Comparison of ENCODE assay signal across 20 cellular contexts in genomic region chr2:110731064-110731463, GRCh38. TPM values are rescaled to one million over a fixed set of nuclear protein-coding genes. Genes with fewer than 3 reads are reported as not detected.
A peak's percentile ranks its signal among the peaks of the same experiment; 100 is the strongest.
DNase-seq lines count a peak whose midpoint lies in the region; ATAC-seq, FAIRE-seq and TF ChIP-seq lines count a peak whose summit lies in the region.
"Had no signal": no experiment of that assay in that cellular context is flagged by ENCODE, and none has a peak within 500 bp of the region (broad histone marks: within the 10 kb centered on the region; RNA-seq: fewer than 3 reads in every experiment).

No MANE protein-coding gene starts in this region.

- DNase-seq in COLO668 (lab: John Stamatoyannopoulos, UW; ENCODE audit: unreplicated experiment) (peak; percentile 17), GM12878 (ENCODE audit: low read depth, low spot score) (no peak), HFFc6 (no peak), Peyer's patch (no peak), OCI-M1 (lab: John Stamatoyannopoulos, UW) (no peak)
- DNase-seq in Jurkat, Clone E6-1 (ENCODE audit: low read depth, low spot score) = peak; percentile 58
- no peak for DNase-seq in naive thymus-derived CD4-positive, alpha-beta T cell
- DNase-seq: activated CD4-positive, CD25-positive, alpha-beta regulatory T cell; caudate nucleus; esophagus squamous epithelium; GDM1; NCI-H1694 treated with DMSO at 0.1 percent for 48 hours; NCI-H446 treated with DMSO at 0.1 percent for 48 hours; SHP77; stimulated activated CD4-positive, alpha-beta T cell treated with anti-CD3 and anti-CD28 coated beads, Interleukin-4, amount 100 ng/mL, for 1 hour had no signal

- TF ChIP-seq RAD21 in GM12878 (IDR thresholded peaks at IDR 0.05; ENCODE audit: insufficient read depth, low read depth, low read length) = no peak

- TF ChIP-seq POLR2A in GM12878 (IDR thresholded peaks at IDR 0.05; ENCODE audit: low read depth, low read length) = no peak
- no peak for TF ChIP-seq POLR2A in Peyer's patch (IDR thresholded peaks at IDR 0.05)

- POLR2A ChIA-PET in GM12878 (lab: Charles Lee) = interaction anchor here (1.0 to 1.5 kb wide), 4 partner anchors 8 to 19 kb away, joined by 3 to 4 read pairs (median 3); no protein-coding TSS in a partner anchor
- POLR2A ChIA-PET in naive thymus-derived CD4-positive, alpha-beta T cell (lab: Charles Lee) = no interaction called here

- H4K20me1 ChIP-seq in GM12878 (ENCODE audit: control insufficient read depth, insufficient read depth) = no peaks in the 10 kb centered on the region

- peaks cover 5 to 19% of the 10 kb centered on the region in 2 experiments for H3K27me3 ChIP-seq in GM12878 (replicated peaks in 1 of 2; ENCODE audit: control insufficient read depth in 2 of 2, insufficient read depth in 2 of 2, low read length in 1 of 2)
- peaks cover 5 to 16% of the 10 kb centered on the region in 2 donors for H3K27me3 ChIP-seq in naive thymus-derived CD4-positive, alpha-beta T cell (ENCODE audit: control insufficient read depth in 2 of 2, insufficient read depth in 2 of 2, low read length in 2 of 2)
- peaks cover 0 to 23% of the 10 kb centered on the region in 2 donors for H3K27me3 ChIP-seq in Peyer's patch

- no peaks in the 10 kb centered on the region; the same call in 2 of the 3 replicates for H3K9me3 ChIP-seq in GM12878 (replicated peaks; ENCODE audit: control insufficient read depth, insufficient read depth, low read length)
- no peaks in the 10 kb centered on the region for H3K9me3 ChIP-seq in naive thymus-derived CD4-positive, alpha-beta T cell (ENCODE audit: control insufficient read depth in 2 of 3, low read length in 3 of 3)
- H3K9me3 ChIP-seq in Peyer's patch = no peaks in the 10 kb centered on the region
- H3K9me3 ChIP-seq: esophagus squamous epithelium, prostate gland had no signal

- 18% methylated on average over 5 of the region's 5 CpGs for WGBS in GM12878 (ENCODE audit: insufficient coverage, insufficient replicate concordance, low lambda C conversion rate, missing lambda C conversion rate)

- BruUV-seq in GM12878 (replicated peaks; lab: Mats Ljungman, UMichigan) = no TSS peak

- TF ChIP-seq CTCF in GM12878 (IDR thresholded peaks at IDR 0.05 in 2 of 3, conservative IDR thresholded peaks at IDR 0.05 in 1 of 3; ENCODE audit: control insufficient read depth in 2 of 3, extremely low read depth in 1 of 3, insufficient read depth in 1 of 3, low read depth in 3 of 3, low read length in 3 of 3) (no peak), HFFc6 (IDR thresholded peaks at IDR 0.05) (no peak), Peyer's patch (IDR thresholded peaks at IDR 0.05) (no peak)

- no peaks in the 10 kb centered on the region for H3K36me3 ChIP-seq in GM12878 (ENCODE audit: control insufficient read depth in 2 of 2, insufficient read depth in 2 of 2, low read length in 1 of 2)
- no peaks in the 10 kb centered on the region for H3K36me3 ChIP-seq in naive thymus-derived CD4-positive, alpha-beta T cell (ENCODE audit: control insufficient read depth in 2 of 3, insufficient read depth in 3 of 3, low read length in 3 of 3)
- no peaks in the 10 kb centered on the region for H3K36me3 ChIP-seq in Peyer's patch
- H3K36me3 ChIP-seq: esophagus squamous epithelium, prostate gland had no signal

- peak overlapping the region in 7 of 10 donors; percentile 1 to 80 (median 43) for H3K4me3 Mint-ChIP-seq in naive thymus-derived CD4-positive, alpha-beta T cell
- H3K4me3 Mint-ChIP-seq in HFFc6 = no peak overlapping the region

- CTCF ChIA-PET in GM12878 (lab: Yijun Ruan, JAX) = interaction anchor here (1.1 kb wide), 1 partner anchor 12 kb away, joined by 4 read pairs; no protein-coding TSS in a partner anchor
- CTCF ChIA-PET in naive thymus-derived CD4-positive, alpha-beta T cell (lab: Charles Lee) = no interaction called here

- H3K4me1 ChIP-seq in GM12878 (ENCODE audit: control insufficient read depth, insufficient read depth, low read length) (no peaks in the 10 kb centered on the region), Peyer's patch (peaks cover 0 to 13% (median 9%) of the 10 kb centered on the region in 4 donors)
- peaks cover 4 to 8% of the 10 kb centered on the region in 2 donors for H3K4me1 ChIP-seq in naive thymus-derived CD4-positive, alpha-beta T cell (ENCODE audit: control insufficient read depth in 2 of 2, insufficient read depth in 2 of 2, low read length in 2 of 2)
- H3K4me1 ChIP-seq: prostate gland had no signal

- in situ Hi-C loops in GM12878 (cut with MboI) = no loop called here

- peaks cover 10 to 23% (median 18%) of the 10 kb centered on the region in 7 donors for H3K4me1 Mint-ChIP-seq in naive thymus-derived CD4-positive, alpha-beta T cell
- H3K4me1 Mint-ChIP-seq in HFFc6 (ENCODE audit: low read depth) = no peaks in the 10 kb centered on the region

- H3K27ac ChIP-seq in GM12878 (ENCODE audit: control insufficient read depth, insufficient read depth) (no peak overlapping the region), Peyer's patch (no peak overlapping the region)
- no peak overlapping the region for H3K27ac ChIP-seq in naive thymus-derived CD4-positive, alpha-beta T cell (ENCODE audit: low read depth, low read length)
- H3K27ac ChIP-seq: esophagus squamous epithelium, prostate gland had no signal

- peak; percentile 31 for FAIRE-seq in GM12878 (lab: Jason Lieb, UNC)
- FAIRE-seq: GM12891 had no signal

- no peak overlapping the region; the same call in 1 of the 2 replicates for H3K4me2 ChIP-seq in GM12878 (ENCODE audit: control insufficient read depth, insufficient read depth)

- no peak overlapping the region for H3K9ac ChIP-seq in GM12878 (ENCODE audit: control insufficient read depth, insufficient read depth, low read length)

- no peak overlapping the region for H2AFZ ChIP-seq in GM12878 (ENCODE audit: control insufficient read depth, low read depth, low read length)

- H3K27me3 Mint-ChIP-seq in naive thymus-derived CD4-positive, alpha-beta T cell = peaks cover 48 to 92% (median 58%) of the 10 kb centered on the region in 5 donors
- peaks cover 68% of the 10 kb centered on the region for H3K27me3 Mint-ChIP-seq in HFFc6 (ENCODE audit: insufficient read depth)

- no peak overlapping the region for H3K4me3 ChIP-seq in Jurkat, Clone E6-1 (ENCODE audit: low read length)
- no peak overlapping the region for H3K4me3 ChIP-seq in GM12878
- H3K4me3 ChIP-seq in naive thymus-derived CD4-positive, alpha-beta T cell (ENCODE audit: low read length) = no peak overlapping the region
- no peak overlapping the region for H3K4me3 ChIP-seq in Peyer's patch
- H3K4me3 ChIP-seq: esophagus squamous epithelium, prostate gland had no signal

- intact Hi-C loops in GM12878 (cut with micrococcal nuclease; ENCODE audit: unreplicated experiment) = no loop called here
- intact Hi-C loops in naive thymus-derived CD4-positive, alpha-beta T cell (cut with micrococcal nuclease) = no loop called here

- RAD21 ChIA-PET in GM12878 (lab: Charles Lee; ENCODE audit: unreplicated experiment) = interaction anchor here (1.2 to 1.9 kb wide), 6 partner anchors 10 to 56 kb away, joined by 4 to 6 read pairs (median 4); partner anchors contain the start of gene BUB1

- TF ChIP-seq EP300 in GM12878 (IDR thresholded peaks at IDR 0.05; ENCODE audit: borderline replicate concordance in 1 of 2, control insufficient read depth in 1 of 2, low read depth in 2 of 2, low read length in 2 of 2) = no peak; a peak in 1 of 4 replicates

- peaks cover 0 to 7% (median 0%) of the 10 kb centered on the region in 5 donors for H3K36me3 Mint-ChIP-seq in naive thymus-derived CD4-positive, alpha-beta T cell
- H3K36me3 Mint-ChIP-seq in HFFc6 (ENCODE audit: low read depth) = peaks cover 7% of the 10 kb centered on the region

- SMC1A ChIA-PET in GM12878 (lab: Charles Lee; ENCODE audit: uncharacterized antibody, unreplicated experiment) = interaction anchor here (0.7 to 4.5 kb wide), 10 partner anchors 8 to 59 kb away, joined by 3 to 19 read pairs (median 3); no protein-coding TSS in a partner anchor

- H3K79me2 ChIP-seq in GM12878 (ENCODE audit: control insufficient read depth, insufficient read depth, low read length) = no peaks in the 10 kb centered on the region

- peaks cover 0 to 1% (median 0%) of the 10 kb centered on the region in 11 donors for H3K9me3 Mint-ChIP-seq in naive thymus-derived CD4-positive, alpha-beta T cell
- H3K9me3 Mint-ChIP-seq in HFFc6 = no peaks in the 10 kb centered on the region

- H3K27ac Mint-ChIP-seq in naive thymus-derived CD4-positive, alpha-beta T cell = no peak overlapping the region
- no peak overlapping the region for H3K27ac Mint-ChIP-seq in HFFc6

- ATAC-seq in GM12878 = peak; percentile 37
- no peak for ATAC-seq in naive thymus-derived CD4-positive, alpha-beta T cell

RNA-seq across cellular contexts. Expression of gene ACOXL, which starts 1.3 kb away (rescaled TPM):
- polyA plus RNA-seq in Jurkat, Clone E6-1 (2012; ENCODE audit: insufficient read depth, insufficient read length) = not detected
- 11.3 and 14.2 TPM in 2 replicates for total RNA-seq in GM12878 (2013; cell fraction: nucleolus; rRNA removed)
- total RNA-seq in GM12878 (2014; rRNA removed) (0.73 and 1.1 TPM in 2 replicates), GM12878 (2014; rRNA removed; fragmentation: Illumina TruSeq; extraction: Trizol) (0.78 and 1.2 TPM in 2 replicates), GM12878 (2021) (0.51 and 1.1 TPM in 2 replicates), Peyer's patch (not detected)
- polyA plus RNA-seq in GM12878 (2011; ENCODE audit: low read depth) = 0.45 TPM
- polyA plus RNA-seq in GM12878 (2011; rRNA removed) (0.78 and 0.79 TPM in 2 replicates), GM12878 (2014; fragmentation: Illumina TruSeq; extraction: Trizol) (0.65 and 0.71 TPM in 2 replicates), GM12878 (2014; fragmentation: Nextera tagmentation; extraction: Ambion mirVana) (under 1 TPM; 0.05 to 0.47 TPM), GM12878 (2014; rRNA removed) (0.90 and 1.3 TPM in 2 replicates), GM12878 (2016; fragmentation: Nextera tagmentation; extraction: Ambion mirVana) (under 1 TPM; 0.68 to 0.83 TPM)
- polyA plus RNA-seq in GM12878 (2011; cell fraction: cytosol; rRNA removed) = 0.67 and 0.92 TPM in 2 replicates
- 1.4 and 1.5 TPM in 2 replicates for polyA plus RNA-seq in GM12878 (2011; cell fraction: nucleus; rRNA removed)
- 0.95 and 1.8 TPM in 2 replicates for polyA plus RNA-seq in GM12878 (2012)
- polyA minus RNA-seq in GM12878 (2011; rRNA and poly(A)+ RNA removed) = 0.52 and 2.3 TPM in 2 replicates
- polyA minus RNA-seq in GM12878 (2011; cell fraction: cytosol; rRNA and poly(A)+ RNA removed) = not detected in 2 replicates
- polyA minus RNA-seq in GM12878 (2011; cell fraction: nucleus; rRNA and poly(A)+ RNA removed) = 0.97 and 1.6 TPM in 2 replicates
- under 1 TPM in 1 of 5 experiments, not detected in 4; 0.29 TPM for total RNA-seq in naive thymus-derived CD4-positive, alpha-beta T cell
- not detected for polyA plus RNA-seq in naive thymus-derived CD4-positive, alpha-beta T cell
- not detected for total RNA-seq in HFFc6 (2021; fragmentation: NEBNext Ultra II Directional; extraction: Animal tissue kit (Norgen Biotek cat#: 25700))
- total RNA-seq: esophagus squamous epithelium, lung microvascular endothelial cell, skeletal muscle tissue had no signal
- polyA plus RNA-seq: neural cell had no signal

RNA-seq across cellular contexts. Expression of gene BUB1, which starts 53.2 kb away (rescaled TPM):
- 138 TPM for polyA plus RNA-seq in Jurkat, Clone E6-1 (2012; ENCODE audit: insufficient read depth, insufficient read length)
- 180 and 201 TPM in 2 replicates for total RNA-seq in GM12878 (2013; cell fraction: nucleolus; rRNA removed)
- total RNA-seq in GM12878 (2014; rRNA removed) = 83.5 and 95.9 TPM in 2 replicates
- total RNA-seq in GM12878 (2014; rRNA removed; fragmentation: Illumina TruSeq; extraction: Trizol) = 114 TPM in 2 replicates
- 73.9 and 77.1 TPM in 2 replicates for total RNA-seq in GM12878 (2021)
- 31.8 TPM for polyA plus RNA-seq in GM12878 (2011; ENCODE audit: low read depth)
- 105 and 140 TPM in 2 replicates for polyA plus RNA-seq in GM12878 (2011; rRNA removed)
- 55.8 and 57.1 TPM in 2 replicates for polyA plus RNA-seq in GM12878 (2011; cell fraction: cytosol; rRNA removed)
- 79.1 and 91.4 TPM in 2 replicates for polyA plus RNA-seq in GM12878 (2011; cell fraction: nucleus; rRNA removed)
- polyA plus RNA-seq in GM12878 (2012) = 30.4 and 48.4 TPM in 2 replicates
- 94.2 and 121 TPM in 2 replicates for polyA plus RNA-seq in GM12878 (2014; fragmentation: Illumina TruSeq; extraction: Trizol)
- polyA plus RNA-seq in GM12878 (2014; fragmentation: Nextera tagmentation; extraction: Ambion mirVana) = 10 to 100 TPM; 52.4 to 57.0 TPM
- polyA plus RNA-seq in GM12878 (2014; rRNA removed) = 59.8 and 80.8 TPM in 2 replicates
- 100 to 1,000 TPM; 133 to 142 TPM for polyA plus RNA-seq in GM12878 (2016; fragmentation: Nextera tagmentation; extraction: Ambion mirVana)
- polyA minus RNA-seq in GM12878 (2011; rRNA and poly(A)+ RNA removed) = 122 and 124 TPM in 2 replicates
- 43.3 and 50.5 TPM in 2 replicates for polyA minus RNA-seq in GM12878 (2011; cell fraction: cytosol; rRNA and poly(A)+ RNA removed)
- polyA minus RNA-seq in GM12878 (2011; cell fraction: nucleus; rRNA and poly(A)+ RNA removed) = 82.3 and 134 TPM in 2 replicates
- 10 to 100 TPM in 1 of 5 experiments, 1 to 10 TPM in 4; 2.3 to 73.7 (median 2.6) TPM for total RNA-seq in naive thymus-derived CD4-positive, alpha-beta T cell
- 1 to 10 TPM; 1.1 to 1.4 TPM for polyA plus RNA-seq in naive thymus-derived CD4-positive, alpha-beta T cell
- 10 to 100 TPM; 16.6 to 52.3 (median 47.6) TPM for total RNA-seq in HFFc6 (2021; fragmentation: NEBNext Ultra II Directional; extraction: Animal tissue kit (Norgen Biotek cat#: 25700))
- 1 to 10 TPM; 4.0 to 9.1 (median 5.2) TPM for total RNA-seq in Peyer's patch

Comparison
In these comparisons a context has a peak if more than half of its experiments do, and no peak if none do; other contexts are left out.
1. DNase-seq: peak in COLO668 (single experiment) and Jurkat, Clone E6-1 (single experiment); none in GM12878 (single experiment), naive thymus-derived CD4-positive, alpha-beta T cell (0 of 9), HFFc6 (single experiment), Peyer's patch (0 of 3) and OCI-M1 (single experiment).